In genomic region chr22:40213478-40213877, GRCh38 we compare ENCODE assay signal across 12 cellular contexts. TPM values are rescaled to one million over a fixed set of nuclear protein-coding genes. Genes with fewer than 3 reads are reported as not detected.
DNase-seq lines count a peak whose midpoint lies in the region; ATAC-seq and TF ChIP-seq lines count a peak whose summit lies in the region.
"Had no signal": no experiment of that assay in that cellular context is flagged by ENCODE, and none has a peak within 500 bp of the region (broad histone marks: within the 10 kb centered on the region; RNA-seq: fewer than 3 reads in every experiment).

No MANE protein-coding gene starts in this region.

- no peaks in the 10 kb centered on the region for H3K27me3 Mint-ChIP-seq in naive thymus-derived CD8-positive, alpha-beta T cell
- peaks cover 1% of the 10 kb centered on the region; the same call in 1 of the 2 replicates for H3K27me3 Mint-ChIP-seq in HFFc6 (ENCODE audit: insufficient read depth)

- peaks cover 53 to 94% (median 87%) of the 10 kb centered on the region in 4 donors for H3K4me1 Mint-ChIP-seq in naive thymus-derived CD8-positive, alpha-beta T cell
- H3K4me1 Mint-ChIP-seq in HFFc6 (ENCODE audit: low read depth) = peaks cover 32% of the 10 kb centered on the region

- no peaks in the 10 kb centered on the region for H3K36me3 ChIP-seq in KOPT-K1 (ENCODE audit: insufficient read depth, low read length)
- H3K36me3 ChIP-seq: breast epithelium, upper lobe of right lung had no signal

- in situ Hi-C loops in astrocyte of the spinal cord (cut with HindIII; ENCODE audit: low sequenced_read_pairs) = no loop called here

- ATAC-seq in naive thymus-derived CD8-positive, alpha-beta T cell = no peak
- ATAC-seq in HG02588 (IDR thresholded peaks at IDR 0.05; ENCODE audit: unreplicated experiment) (no peak), HG03571 (IDR thresholded peaks at IDR 0.05; ENCODE audit: unreplicated experiment) (no peak)
- ATAC-seq: upper lobe of right lung had no signal

- POLR2A ChIA-PET in naive thymus-derived CD8-positive, alpha-beta T cell (lab: Charles Lee) = interaction anchor here (0.9 kb wide), 1 partner anchor 9 kb away, joined by 5 read pairs; no protein-coding TSS in a partner anchor

- peak overlapping the region; percentile 42 to 94 (median 78) for H3K27ac Mint-ChIP-seq in naive thymus-derived CD8-positive, alpha-beta T cell
- H3K27ac Mint-ChIP-seq in HFFc6 = no peak overlapping the region

- H3K4me3 Mint-ChIP-seq in naive thymus-derived CD8-positive, alpha-beta T cell = peak overlapping the region in 7 of 10 donors; percentile 20 to 76 (median 43)
- H3K4me3 Mint-ChIP-seq in HFFc6 = no peak overlapping the region

- DNase-seq in NCI-H345 (lab: John Stamatoyannopoulos, UW) = peak; percentile 8
- no peak for DNase-seq in NCI-H345 treated with DMSO at 0.1 percent for 48 hours (lab: John Stamatoyannopoulos, UW; ENCODE audit: unreplicated experiment)
- DNase-seq in astrocyte of the spinal cord (ENCODE audit: low read depth, low spot score) = peak; percentile 31
- no peak for DNase-seq in naive thymus-derived CD8-positive, alpha-beta T cell
- DNase-seq in HFFc6 = no peak
- DNase-seq: activated CD8-positive, alpha-beta memory T cell treated with anti-CD3 and anti-CD28 coated beads, Interleukin-2, amount 50 U/mL, for 4 hours; small intestine; upper lobe of right lung had no signal

- H3K36me3 Mint-ChIP-seq in naive thymus-derived CD8-positive, alpha-beta T cell = peaks cover 0 to 8% (median 0%) of the 10 kb centered on the region in 3 donors
- no peaks in the 10 kb centered on the region for H3K36me3 Mint-ChIP-seq in HFFc6 (ENCODE audit: low read depth)

- H3K27ac ChIP-seq in KOPT-K1 (ENCODE audit: low read depth, low read length, poor library complexity, severe bottlenecking) = peak overlapping the region; percentile 3
- H3K27ac ChIP-seq: breast epithelium, upper lobe of right lung had no signal

- H3K9me3 ChIP-seq in KOPT-K1 (ENCODE audit: insufficient read depth, low read length, poor library complexity, severe bottlenecking) = no peaks in the 10 kb centered on the region
- H3K9me3 ChIP-seq: breast epithelium, upper lobe of right lung had no signal

- no peaks in the 10 kb centered on the region for H3K9me3 Mint-ChIP-seq in naive thymus-derived CD8-positive, alpha-beta T cell
- H3K9me3 Mint-ChIP-seq in HFFc6 = no peaks in the 10 kb centered on the region

- TF ChIP-seq CTCF in astrocyte of the spinal cord (IDR thresholded peaks at IDR 0.05; ENCODE audit: low read depth, low read length) = no peak
- no peak for TF ChIP-seq CTCF in HFFc6 (IDR thresholded peaks at IDR 0.05)

- H3K4me3 ChIP-seq in astrocyte of the spinal cord (ENCODE audit: low read depth, low read length) = no peak overlapping the region
- H3K4me3 ChIP-seq: breast epithelium, upper lobe of right lung had no signal

RNA-seq across cellular contexts. Expression of gene TNRC6B, which starts 35.8 kb away (rescaled TPM):
- 100 to 1,000 TPM; 134 to 142 TPM for total RNA-seq in naive thymus-derived CD8-positive, alpha-beta T cell
- polyA plus RNA-seq in naive thymus-derived CD8-positive, alpha-beta T cell = 100 to 1,000 TPM in 2 of 3 donors, 10 to 100 TPM in 1; 67.3 to 116 (median 115) TPM
- total RNA-seq in HFFc6 (2021; fragmentation: NEBNext Ultra II Directional; extraction: Animal tissue kit (Norgen Biotek cat#: 25700)) = 10 to 100 TPM; 30.8 to 36.3 (median 34.3) TPM

Comparison
In these comparisons a context has a peak if more than half of its experiments do, and no peak if none do; other contexts are left out.
1. DNase-seq: peak in NCI-H345 (single experiment) and astrocyte of the spinal cord (single experiment); none in NCI-H345 treated with DMSO at 0.1 percent for 48 hours (single experiment), naive thymus-derived CD8-positive, alpha-beta T cell (0 of 10) and HFFc6 (single experiment).